ENCODE assay signal across 12 cellular contexts in the genomic region with DNA sequence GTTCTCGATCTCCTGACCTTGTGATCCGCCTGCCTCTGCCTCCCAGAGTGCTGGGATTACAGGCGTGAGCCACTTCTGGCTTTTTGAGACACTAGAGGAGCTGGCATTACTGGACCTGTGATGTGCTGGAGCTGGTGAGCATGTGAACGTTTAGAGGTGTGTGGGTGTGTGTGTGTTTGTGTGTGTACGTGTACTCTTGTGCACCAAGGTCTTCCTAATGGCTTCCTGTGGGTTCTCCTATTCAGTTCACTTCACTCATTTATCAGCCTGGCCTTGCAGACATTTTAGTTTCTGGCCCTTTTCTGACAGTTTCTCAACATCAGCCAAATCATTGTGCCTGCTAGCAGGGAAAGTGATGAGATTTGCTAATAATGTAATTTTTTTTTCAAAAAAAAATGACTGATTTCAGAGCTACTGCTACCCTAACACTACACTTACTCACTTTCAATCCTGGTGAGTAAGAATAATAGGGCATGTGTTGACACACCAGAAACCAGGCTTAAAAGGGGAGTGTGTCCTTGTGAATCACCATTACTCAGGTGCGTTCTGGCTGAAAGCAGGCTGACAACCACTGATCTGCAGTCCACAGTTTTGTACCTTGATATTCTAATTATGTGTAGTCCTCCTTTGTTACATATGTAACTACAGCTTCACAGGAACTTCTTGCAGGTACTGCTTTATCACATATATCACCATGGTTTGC. TPM values are rescaled to one million over a fixed set of nuclear protein-coding genes. Genes with fewer than 3 reads are reported as not detected.
A peak's percentile ranks its signal among the peaks of the same experiment; 100 is the strongest.
DNase-seq lines count a peak whose midpoint lies in the region; ATAC-seq, FAIRE-seq and TF ChIP-seq lines count a peak whose summit lies in the region.
"Had no signal": no experiment of that assay in that cellular context is flagged by ENCODE, and none has a peak within 500 bp of the region (broad histone marks: within the 10 kb centered on the region; RNA-seq: fewer than 3 reads in every experiment).

No MANE protein-coding gene starts in this region.

- H3K27ac ChIP-seq in GM12878 (ENCODE audit: control insufficient read depth, insufficient read depth) (no peak overlapping the region), neural progenitor cell (no peak overlapping the region)
- H3K27ac ChIP-seq: BLaER1 treated with 17β-estradiol and CSF1 and Interleukin-3, amounts not matched to agents 10 nM and 100 nM; SJCRH30; tibial nerve had no signal

- H4K20me1 ChIP-seq in GM12878 (ENCODE audit: control insufficient read depth, insufficient read depth) (no peaks in the 10 kb centered on the region), neural progenitor cell (ENCODE audit: low read depth) (no peaks in the 10 kb centered on the region)
- H4K20me1 ChIP-seq: BLaER1 treated with 17β-estradiol and CSF1 and Interleukin-3, amounts not matched to agents 10 nM and 100 nM had no signal

- H3K9me3 ChIP-seq in GM12878 (replicated peaks; ENCODE audit: control insufficient read depth, insufficient read depth, low read length), result no peaks in the 10 kb centered on the region
- H3K9me3 ChIP-seq in neural progenitor cell (ENCODE audit: low read depth), result no peaks in the 10 kb centered on the region
- H3K9me3 ChIP-seq: SJCRH30, tibial nerve had no signal

- H3K4me2 ChIP-seq in GM12878 (ENCODE audit: control insufficient read depth, insufficient read depth) (no peak overlapping the region), neural progenitor cell (no peak overlapping the region)
- H3K4me2 ChIP-seq: BLaER1 treated with 17β-estradiol and CSF1 and Interleukin-3, amounts not matched to agents 10 nM and 100 nM had no signal

- RAD21 ChIA-PET in GM12878 (lab: Charles Lee; ENCODE audit: unreplicated experiment), result no interaction called here

- SMC1A ChIA-PET in GM12878 (lab: Charles Lee; ENCODE audit: uncharacterized antibody, unreplicated experiment), result interaction anchor here (1.0 kb wide), 1 partner anchor 13 kb away, joined by 3 read pairs; no protein-coding TSS in a partner anchor

- no peak overlapping the region for H3K9ac ChIP-seq in GM12878 (ENCODE audit: control insufficient read depth, insufficient read depth, low read length)
- no peak overlapping the region for H3K9ac ChIP-seq in neural progenitor cell
- H3K9ac ChIP-seq: BLaER1 treated with 17β-estradiol and CSF1 and Interleukin-3, amounts not matched to agents 10 nM and 100 nM had no signal

- H3K36me3 ChIP-seq in GM12878 (ENCODE audit: control insufficient read depth in 2 of 2, insufficient read depth in 2 of 2, low read length in 1 of 2), result no peaks in the 10 kb centered on the region
- no peaks in the 10 kb centered on the region for H3K36me3 ChIP-seq in neural progenitor cell
- H3K36me3 ChIP-seq: SJCRH30, tibial nerve had no signal

- CTCF ChIA-PET in activated naive CD4-positive, alpha-beta T cell treated with anti-CD3 and anti-CD28 coated beads for 36 hours (lab: Charles Lee), result interaction anchor here (0.6 to 1.2 kb wide), 4 partner anchors 15 to 58 kb away, joined by 3 to 5 read pairs (median 3); no protein-coding TSS in a partner anchor
- CTCF ChIA-PET in activated naive CD4-positive, alpha-beta T cell treated with anti-CD3 and anti-CD28 coated beads, Interleukin-2, amount 10 ng/mL, durations not matched to agents 7 days and 5 days (lab: Charles Lee), result no interaction called here
- CTCF ChIA-PET in GM12878 (lab: Yijun Ruan, JAX), result interaction anchor here (0.5 to 0.7 kb wide), 2 partner anchors 128 to 245 kb away, joined by 3 to 4 read pairs; no protein-coding TSS in a partner anchor

- H3K4me1 ChIP-seq in GM12878 (ENCODE audit: control insufficient read depth, insufficient read depth, low read length), result no peaks in the 10 kb centered on the region
- H3K4me1 ChIP-seq in neural progenitor cell, result no peaks in the 10 kb centered on the region
- H3K4me1 ChIP-seq: SJCRH30, tibial nerve had no signal

- no TSS peak for BruUV-seq in GM12878 (replicated peaks; lab: Mats Ljungman, UMichigan)

- H3K36me3 Mint-ChIP-seq in activated naive CD4-positive, alpha-beta T cell treated with anti-CD3 and anti-CD28 coated beads for 36 hours (ENCODE audit: low read depth), result peaks cover 22% of the 10 kb centered on the region
- H3K36me3 Mint-ChIP-seq in activated naive CD4-positive, alpha-beta T cell treated with anti-CD3 and anti-CD28 coated beads, Interleukin-2, amount 10 ng/mL, durations not matched to agents 7 days and 5 days, result peaks cover 14% of the 10 kb centered on the region
- no peaks in the 10 kb centered on the region for H3K36me3 Mint-ChIP-seq in neural progenitor cell

- no peak for TF ChIP-seq POLR2A in GM12878 (IDR thresholded peaks at IDR 0.05; ENCODE audit: low read depth, low read length)

- no peaks in the 10 kb centered on the region for H3F3A ChIP-seq in neural progenitor cell (ENCODE audit: low read depth)

- no peak overlapping the region for H2AFZ ChIP-seq in GM12878 (ENCODE audit: control insufficient read depth, low read depth, low read length)
- no peak overlapping the region for H2AFZ ChIP-seq in neural progenitor cell (replicated peaks)

- in situ Hi-C loops in GM12878 (cut with MboI), result no loop called here

- H3K79me2 ChIP-seq in GM12878 (ENCODE audit: control insufficient read depth, insufficient read depth, low read length) (no peaks in the 10 kb centered on the region), neural progenitor cell (ENCODE audit: low read depth) (no peaks in the 10 kb centered on the region)

- H3K27me3 ChIP-seq in GM12878 (replicated peaks in 1 of 2; ENCODE audit: control insufficient read depth in 2 of 2, insufficient read depth in 2 of 2, low read length in 1 of 2) (no peaks in the 10 kb centered on the region), neural progenitor cell (no peaks in the 10 kb centered on the region)
- H3K27me3 ChIP-seq: BLaER1 treated with 17β-estradiol and CSF1 and Interleukin-3, amounts not matched to agents 10 nM and 100 nM; SJCRH30; tibial nerve had no signal

- H3K4me3 ChIP-seq in GM12878 (no peak overlapping the region), neural progenitor cell (no peak overlapping the region)
- H3K4me3 ChIP-seq: BLaER1 treated with 17β-estradiol and CSF1 and Interleukin-3, amounts not matched to agents 10 nM and 100 nM; SJCRH30; tibial nerve had no signal

- DNase-seq in activated naive CD4-positive, alpha-beta T cell treated with anti-CD3 and anti-CD28 coated beads for 36 hours, result peak; percentile 73
- DNase-seq in activated naive CD4-positive, alpha-beta T cell treated with anti-CD3 and anti-CD28 coated beads, Interleukin-2, amount 10 ng/mL, durations not matched to agents 7 days and 5 days, result no peak
- DNase-seq in GM12878 (ENCODE audit: low read depth, low spot score), result no peak
- no peak for DNase-seq in stimulated activated naive CD8-positive, alpha-beta T cell treated with anti-CD3 and anti-CD28 coated beads, Interleukin-15, Interleukin-2, amounts not matched to agents 100 U/mL and 50 U/mL, for 24 hours
- no peak for DNase-seq in C1 segment of cervical spinal cord (lab: John Stamatoyannopoulos, UW)
- no peak for DNase-seq in neural progenitor cell (ENCODE audit: low spot score)
- no peak for DNase-seq in COR-L47 (lab: John Stamatoyannopoulos, UW)
- DNase-seq: amniotic stem cell, SJCRH30 had no signal

- TF ChIP-seq CTCF in GM12878 (IDR thresholded peaks at IDR 0.05 in 2 of 3, conservative IDR thresholded peaks at IDR 0.05 in 1 of 3; ENCODE audit: control insufficient read depth in 2 of 3, extremely low read depth in 1 of 3, insufficient read depth in 1 of 3, low read depth in 3 of 3, low read length in 3 of 3) (no peak), neural progenitor cell (IDR thresholded peaks at IDR 0.05) (no peak)

- peak overlapping the region; percentile 88 for H3K27ac Mint-ChIP-seq in activated naive CD4-positive, alpha-beta T cell treated with anti-CD3 and anti-CD28 coated beads for 36 hours
- H3K27ac Mint-ChIP-seq in activated naive CD4-positive, alpha-beta T cell treated with anti-CD3 and anti-CD28 coated beads, Interleukin-2, amount 10 ng/mL, durations not matched to agents 7 days and 5 days, result no peak overlapping the region
- no peak overlapping the region for H3K27ac Mint-ChIP-seq in neural progenitor cell

- no peak for TF ChIP-seq EP300 in GM12878 (IDR thresholded peaks at IDR 0.05; ENCODE audit: borderline replicate concordance in 1 of 2, control insufficient read depth in 1 of 2, low read depth in 2 of 2, low read length in 2 of 2)

- ATAC-seq in HG03439 (IDR thresholded peaks at IDR 0.05; ENCODE audit: unreplicated experiment) (peak; percentile 73), GM12878 (peak; percentile 71)
- ATAC-seq in stimulated activated naive CD8-positive, alpha-beta T cell treated with anti-CD3 and anti-CD28 coated beads, Interleukin-15, Interleukin-2, amounts not matched to agents 100 U/mL and 50 U/mL, for 24 hours, result peak; percentile 97

- H3K4me3 Mint-ChIP-seq in activated naive CD4-positive, alpha-beta T cell treated with anti-CD3 and anti-CD28 coated beads for 36 hours, result no peak overlapping the region
- H3K4me3 Mint-ChIP-seq in activated naive CD4-positive, alpha-beta T cell treated with anti-CD3 and anti-CD28 coated beads, Interleukin-2, amount 10 ng/mL, durations not matched to agents 7 days and 5 days, result no peak overlapping the region
- H3K4me3 Mint-ChIP-seq in neural progenitor cell, result no peak overlapping the region

- intact Hi-C loops in activated naive CD4-positive, alpha-beta T cell treated with anti-CD3 and anti-CD28 coated beads for 36 hours (cut with micrococcal nuclease), result loop anchor here (1.0 to 5.0 kb wide), 6 partner anchors 27 to 247 kb away; partner anchors contain the start of gene SLC35F5
- intact Hi-C loops in GM12878 (cut with micrococcal nuclease; ENCODE audit: unreplicated experiment), result loop anchor here (5.0 kb wide), 1 partner anchor 38 kb away; no protein-coding TSS in a partner anchor

- FAIRE-seq in GM12878 (lab: Jason Lieb, UNC), result no peak

- peaks cover 22% of the 10 kb centered on the region for H3K4me1 Mint-ChIP-seq in activated naive CD4-positive, alpha-beta T cell treated with anti-CD3 and anti-CD28 coated beads for 36 hours (ENCODE audit: low read depth)
- H3K4me1 Mint-ChIP-seq in activated naive CD4-positive, alpha-beta T cell treated with anti-CD3 and anti-CD28 coated beads, Interleukin-2, amount 10 ng/mL, durations not matched to agents 7 days and 5 days, result no peaks in the 10 kb centered on the region
- H3K4me1 Mint-ChIP-seq in neural progenitor cell, result no peaks in the 10 kb centered on the region

- peaks cover 6% of the 10 kb centered on the region for H3K9me3 Mint-ChIP-seq in activated naive CD4-positive, alpha-beta T cell treated with anti-CD3 and anti-CD28 coated beads for 36 hours
- H3K9me3 Mint-ChIP-seq in activated naive CD4-positive, alpha-beta T cell treated with anti-CD3 and anti-CD28 coated beads, Interleukin-2, amount 10 ng/mL, durations not matched to agents 7 days and 5 days, result peaks cover 4% of the 10 kb centered on the region
- H3K9me3 Mint-ChIP-seq in neural progenitor cell, result peaks cover 11% of the 10 kb centered on the region

- TF ChIP-seq RAD21 in GM12878 (IDR thresholded peaks at IDR 0.05; ENCODE audit: insufficient read depth, low read depth, low read length), result no peak

- POLR2A ChIA-PET in GM12878 (lab: Charles Lee), result no interaction called here

- 40% methylated on average over 6 of the region's 6 CpGs for WGBS in GM12878 (ENCODE audit: insufficient coverage, insufficient replicate concordance, low lambda C conversion rate, missing lambda C conversion rate)

- H3K27me3 Mint-ChIP-seq in activated naive CD4-positive, alpha-beta T cell treated with anti-CD3 and anti-CD28 coated beads for 36 hours (ENCODE audit: low read depth), result no peaks in the 10 kb centered on the region
- H3K27me3 Mint-ChIP-seq in activated naive CD4-positive, alpha-beta T cell treated with anti-CD3 and anti-CD28 coated beads, Interleukin-2, amount 10 ng/mL, durations not matched to agents 7 days and 5 days, result no peaks in the 10 kb centered on the region
- H3K27me3 Mint-ChIP-seq in neural progenitor cell (ENCODE audit: insufficient read depth, low read depth), result peaks cover 2% of the 10 kb centered on the region

RNA-seq across cellular contexts. Expression of gene ACTR3, which starts 41.0 kb away (rescaled TPM):
- total RNA-seq in activated naive CD4-positive, alpha-beta T cell treated with anti-CD3 and anti-CD28 coated beads for 36 hours, result 100 to 1,000 TPM; 516 to 536 TPM
- total RNA-seq in GM12878 (2013; cell fraction: nucleolus; rRNA removed), result 253 and 258 TPM in 2 replicates
- total RNA-seq in GM12878 (2014; rRNA removed) (371 and 391 TPM in 2 replicates), GM12878 (2014; rRNA removed; fragmentation: Illumina TruSeq; extraction: Trizol) (433 and 438 TPM in 2 replicates), GM12878 (2021) (569 and 578 TPM in 2 replicates), neural progenitor cell (ENCODE audit: low replicate concordance) (120 and 175 TPM in 2 replicates)
- polyA plus RNA-seq in GM12878 (2011; ENCODE audit: low read depth), result 153 TPM
- polyA plus RNA-seq in GM12878 (2011; rRNA removed) (532 and 757 TPM in 2 replicates), GM12878 (2014; fragmentation: Illumina TruSeq; extraction: Trizol) (496 and 646 TPM in 2 replicates), GM12878 (2014; fragmentation: Nextera tagmentation; extraction: Ambion mirVana) (10 to 100 TPM; 79.1 to 99.1 TPM), GM12878 (2014; rRNA removed) (446 and 466 TPM in 2 replicates), GM12878 (2016; fragmentation: Nextera tagmentation; extraction: Ambion mirVana) (100 to 1,000 TPM; 608 to 616 TPM)
- 223 and 243 TPM in 2 replicates for polyA plus RNA-seq in GM12878 (2011; cell fraction: cytosol; rRNA removed)
- 160 and 218 TPM in 2 replicates for polyA plus RNA-seq in GM12878 (2011; cell fraction: nucleus; rRNA removed)
- polyA plus RNA-seq in GM12878 (2012), result 205 and 244 TPM in 2 replicates
- 390 and 647 TPM in 2 replicates for polyA minus RNA-seq in GM12878 (2011; rRNA and poly(A)+ RNA removed)
- 245 and 247 TPM in 2 replicates for polyA minus RNA-seq in GM12878 (2011; cell fraction: cytosol; rRNA and poly(A)+ RNA removed)
- 91.0 and 178 TPM in 2 replicates for polyA minus RNA-seq in GM12878 (2011; cell fraction: nucleus; rRNA and poly(A)+ RNA removed)
